Comparison of ENCODE assay signal across 16 cellular contexts in genomic region chr6:23280445-23280844, GRCh38.
"Had no signal": no experiment of that assay in that cellular context is flagged by ENCODE, and none has a peak within 500 bp of the region (broad histone marks: within the 10 kb centered on the region; RNA-seq: fewer than 3 reads in every experiment).

No MANE protein-coding gene starts in this region.

- H3K4me3 ChIP-seq: cardiac muscle cell, hepatocyte, mucosa of descending colon, ovary, sigmoid colon, thyroid gland had no signal

- H3K9me3 ChIP-seq: mucosa of descending colon, ovary, sigmoid colon, thyroid gland had no signal

- DNase-seq: activated CD4-positive, alpha-beta memory T cell treated with anti-CD3 and anti-CD28 coated beads, Interleukin-2, amount 10 ng/mL, durations not matched to agents 7 days and 5 days; activated CD4-positive, alpha-beta T cell treated with anti-CD3 and anti-CD28 coated beads for 4 hours; activated effector memory CD4-positive, alpha-beta T cell treated with Interleukin-2 at 50 U/mL for 16 hours; activated T-cell treated with anti-CD3 and anti-CD28 coated beads, Interleukin-2, amount 50 U/mL, for 24 hours; mucosa of descending colon; naive thymus-derived CD4-positive, alpha-beta T cell; ovary; sigmoid colon; stimulated activated CD4-positive, alpha-beta T cell treated with anti-CD3 and anti-CD28 coated beads, Interleukin-12 subunit alpha, Interleukin-12 subunit beta, amount 100 ng/mL, for 4 hours; stimulated activated CD4-positive, alpha-beta T cell treated with anti-CD3 and anti-CD28 coated beads, Interleukin-2, amount 100 ng/mL, for 24 hours; thyroid gland had no signal

- FAIRE-seq: keratinocyte, urothelium cell line had no signal

- H3K36me3 ChIP-seq: cardiac muscle cell, ovary, sigmoid colon, thyroid gland had no signal

- H3K4me1 ChIP-seq: sigmoid colon, thyroid gland had no signal

- H3K27ac ChIP-seq: cardiac muscle cell, epithelial cell of prostate, ovary, sigmoid colon, thyroid gland had no signal

- H3K27me3 ChIP-seq: cardiac muscle cell, hepatocyte, ovary, sigmoid colon, thyroid gland had no signal
